ENCODE assay signal across 16 cellular contexts in genomic region chr17:67813803-67814180, GRCh38. TPM values are rescaled to one million over a fixed set of nuclear protein-coding genes. Genes with fewer than 3 reads are reported as not detected.
DNase-seq lines count a peak whose midpoint lies in the region; TF ChIP-seq lines count a peak whose summit lies in the region.
"Had no signal": no experiment of that assay in that cellular context is flagged by ENCODE, and none has a peak within 500 bp of the region (broad histone marks: within the 10 kb centered on the region; RNA-seq: fewer than 3 reads in every experiment).

No MANE protein-coding gene starts in this region.

- H3K18ac ChIP-seq in H9 (ENCODE audit: insufficient read length, low read depth, low read length) (no peak overlapping the region), mesenchymal stem cell (ENCODE audit: low read depth in 1 of 2, low read length in 2 of 2) (no peak overlapping the region), mesendoderm (ENCODE audit: low read length) (no peak overlapping the region)

- H2AK5ac ChIP-seq in H9 (ENCODE audit: insufficient read length, low read length) (no peak overlapping the region), mesenchymal stem cell (ENCODE audit: low read length, severe bottlenecking) (no peak overlapping the region), mesendoderm (ENCODE audit: low read length) (no peak overlapping the region)

- H3K79me2 ChIP-seq in H9 (ENCODE audit: insufficient read depth, low read length): no peaks in the 10 kb centered on the region
- no peaks in the 10 kb centered on the region for H3K79me2 ChIP-seq in OCI-LY7 (ENCODE audit: insufficient read depth, low read depth, low read length)
- H3K79me2 ChIP-seq in mesendoderm (ENCODE audit: control insufficient read depth, insufficient read depth, low read length): no peaks in the 10 kb centered on the region

- no peak overlapping the region for H3K4me3 ChIP-seq in BLaER1 treated with 17β-estradiol and CSF1 and Interleukin-3, amounts not matched to agents 10 nM and 100 nM
- H3K4me3 ChIP-seq in OCI-LY7 (ENCODE audit: low read depth, low read length, poor library complexity, severe bottlenecking) (peak overlapping the region; percentile 30), mesenchymal stem cell (ENCODE audit: insufficient read depth in 1 of 2, low read depth in 1 of 2, low read length in 2 of 2) (no peak overlapping the region), mesendoderm (ENCODE audit: low read length) (no peak overlapping the region)

- H4K5ac ChIP-seq in H9 (ENCODE audit: insufficient read length, low read depth, low read length): no peak overlapping the region
- no peak overlapping the region for H4K5ac ChIP-seq in mesendoderm (ENCODE audit: low read length)

- H3K9me3 Mint-ChIP-seq in H9: no peaks in the 10 kb centered on the region; a peak in 1 of 5 replicates

- H3K79me1 ChIP-seq in H9 (ENCODE audit: insufficient read depth, low read depth, low read length, poor library complexity, severe bottlenecking) (no peaks in the 10 kb centered on the region), mesenchymal stem cell (replicated peaks; ENCODE audit: low read length, poor library complexity, severe bottlenecking) (no peaks in the 10 kb centered on the region), mesendoderm (ENCODE audit: low read length) (no peaks in the 10 kb centered on the region)

- no peaks in the 10 kb centered on the region for H3K23me2 ChIP-seq in H9 (ENCODE audit: insufficient read length, low read depth, low read length, poor library complexity, severe bottlenecking)

- no peaks in the 10 kb centered on the region for H3K9me2 ChIP-seq in OCI-LY7 (ENCODE audit: insufficient read depth, low read length)

- H2AFZ ChIP-seq in H9 (ENCODE audit: low read length): no peak overlapping the region
- peak overlapping the region; percentile 5; the same call in 1 of the 2 replicates for H2AFZ ChIP-seq in OCI-LY7 (ENCODE audit: low read length)
- H2AFZ ChIP-seq in mesenchymal stem cell (ENCODE audit: low read depth, low read length): no peak overlapping the region

- H3K27ac ChIP-seq in BLaER1 treated with 17β-estradiol and CSF1 and Interleukin-3, amounts not matched to agents 10 nM and 100 nM: peak overlapping the region in 6 of 11 experiments; percentile 5 to 81 (median 74); a peak in 11 of 22 replicates
- no peak overlapping the region for H3K27ac ChIP-seq in H9 (ENCODE audit: insufficient read length, low read depth, low read length)
- peak overlapping the region; percentile 89 for H3K27ac ChIP-seq in OCI-LY7 (ENCODE audit: low read depth, low read length, poor library complexity, severe bottlenecking)
- H3K27ac ChIP-seq in mesenchymal stem cell (ENCODE audit: low read length, poor library complexity, severe bottlenecking): no peak overlapping the region
- no peak overlapping the region for H3K27ac ChIP-seq in mesendoderm (ENCODE audit: low read depth, low read length)

- no CpG with 5 or more reads among the region's 5 CpGs for WGBS in H9 (ENCODE audit: extremely low coverage, insufficient read length, low lambda C conversion rate)
- 84% methylated on average over 5 of the region's 5 CpGs for WGBS in mesenchymal stem cell
- WGBS in mesendoderm (ENCODE audit: extremely low coverage, insufficient coverage, low lambda C conversion rate): no CpG with 5 or more reads among the region's 5 CpGs

- no peak overlapping the region for H3K4me3 Mint-ChIP-seq in H9
- H3K4me3 Mint-ChIP-seq: CD14-positive monocyte had no signal

- H3K4me2 ChIP-seq in BLaER1 treated with 17β-estradiol and CSF1 and Interleukin-3, amounts not matched to agents 10 nM and 100 nM: peak overlapping the region; percentile 17 to 83 (median 67); a peak in 20 of 22 replicates
- H3K4me2 ChIP-seq in H9 (ENCODE audit: insufficient read depth, insufficient read length, low read length) (no peak overlapping the region), OCI-LY7 (ENCODE audit: low read length) (peak overlapping the region; percentile 62), mesenchymal stem cell (ENCODE audit: low read length, poor library complexity, severe bottlenecking) (no peak overlapping the region), mesendoderm (ENCODE audit: low read length) (no peak overlapping the region)

- no peaks in the 10 kb centered on the region for H3K27me3 ChIP-seq in BLaER1 treated with 17β-estradiol and CSF1 and Interleukin-3, amounts not matched to agents 10 nM and 100 nM
- H3K27me3 ChIP-seq in H9 (ENCODE audit: insufficient read depth, low read length): no peaks in the 10 kb centered on the region
- H3K27me3 ChIP-seq in mesenchymal stem cell (ENCODE audit: control insufficient read depth in 1 of 2, insufficient read depth in 1 of 2, low read length in 2 of 2): no peaks in the 10 kb centered on the region
- H3K27me3 ChIP-seq in mesendoderm (ENCODE audit: insufficient read depth, low read length, poor library complexity): no peaks in the 10 kb centered on the region

- no peak overlapping the region for H3K4ac ChIP-seq in H9 (ENCODE audit: low read depth, low read length)
- no peak overlapping the region for H3K4ac ChIP-seq in mesenchymal stem cell (ENCODE audit: low read depth in 1 of 2, low read length in 2 of 2)
- no peak overlapping the region for H3K4ac ChIP-seq in mesendoderm (ENCODE audit: low read depth, low read length)

- H4K8ac ChIP-seq in H9 (replicated peaks; ENCODE audit: insufficient read length, low read depth, low read length) (no peak overlapping the region), mesenchymal stem cell (ENCODE audit: low read length) (no peak overlapping the region), mesendoderm (ENCODE audit: low read depth, low read length) (no peak overlapping the region)

- no peak overlapping the region for H3K14ac ChIP-seq in H9 (ENCODE audit: insufficient read depth, low read length)
- no peak overlapping the region for H3K14ac ChIP-seq in mesenchymal stem cell (ENCODE audit: low read length in 2 of 2)

- H2BK5ac ChIP-seq in H9 (ENCODE audit: insufficient read length, low read length): no peak overlapping the region
- no peak overlapping the region for H2BK5ac ChIP-seq in mesenchymal stem cell (ENCODE audit: low read depth, low read length, poor library complexity, severe bottlenecking)
- H2BK5ac ChIP-seq in mesendoderm (ENCODE audit: low read length): no peak overlapping the region

- CTCF ChIA-PET in OCI-LY7 (lab: Charles Lee; ENCODE audit: unreplicated experiment): no interaction called here

- POLR2A ChIA-PET in OCI-LY7 (lab: Charles Lee): interaction anchor here (0.6 to 3.6 kb wide), 4 partner anchors 10 to 42 kb away, joined by 3 to 17 read pairs (median 4); partner anchors contain the start of gene BPTF

- H2BK20ac ChIP-seq in H9 (ENCODE audit: low read depth, low read length, poor library complexity, severe bottlenecking): no peak overlapping the region

- H3K27ac Mint-ChIP-seq in H9: peak overlapping the region in 2 of 3 experiments; percentile 45 to 82; a peak in 3 of 7 replicates

- DNase-seq in H9 (no peak), OCI-LY7 (ENCODE audit: low spot score) (peak; percentile 56), mesenchymal stem cell (no peak), SKM-1 treated with dmso at 0.1 percent for 144 hours (lab: John Stamatoyannopoulos, UW; ENCODE audit: unreplicated experiment) (no peak), mesendoderm (no peak), germinal center (ENCODE audit: low spot score) (no peak)
- DNase-seq in NK-92 treated with Interleukin-12 subunit alpha and Interleukin-12 subunit beta, amount 100 ng/mL, for 24 hours (lab: John Stamatoyannopoulos, UW): no peak
- DNase-seq: COR-L47, DMS153, Kasumi-1, MM.1S, NCI-H1105, NCI-H187, NCI-H345 had no signal

- H3K23ac ChIP-seq in H9 (ENCODE audit: insufficient read length, low read depth, low read length) (no peak overlapping the region), mesenchymal stem cell (ENCODE audit: low read length in 2 of 2) (no peak overlapping the region), mesendoderm (ENCODE audit: low read length) (no peak overlapping the region)

- no peak overlapping the region for H4K91ac ChIP-seq in H9 (ENCODE audit: insufficient read length, low read depth, low read length)
- H4K91ac ChIP-seq in mesenchymal stem cell (ENCODE audit: low read length): no peak overlapping the region

- intact Hi-C loops in OCI-LY7 (cut with micrococcal nuclease; ENCODE audit: unreplicated experiment): loop anchor here (1.0 kb wide), 1 partner anchor 12 kb away; the partner anchor contains the start of gene BPTF

- H3K4me1 ChIP-seq in BLaER1 treated with 17β-estradiol and CSF1 and Interleukin-3, amounts not matched to agents 10 nM and 100 nM: peaks cover 19 to 75% (median 68%) of the 10 kb centered on the region in 10 experiments
- no peaks in the 10 kb centered on the region for H3K4me1 ChIP-seq in H9 (ENCODE audit: insufficient read depth, low read length)
- H3K4me1 ChIP-seq in OCI-LY7 (ENCODE audit: insufficient read depth, low read length, poor library complexity, severe bottlenecking): peaks cover 80% of the 10 kb centered on the region
- H3K4me1 ChIP-seq in mesenchymal stem cell (ENCODE audit: control insufficient read depth, insufficient read depth, low read depth, low read length): peaks cover 2% of the 10 kb centered on the region
- H3K4me1 ChIP-seq in mesendoderm (ENCODE audit: control insufficient read depth, low read depth, low read length): no peaks in the 10 kb centered on the region

- TSS peak; percentile 99 for BruUV-seq in OCI-LY7 (replicated peaks; lab: Mats Ljungman, UMichigan)

- H3K56ac ChIP-seq in H9 (ENCODE audit: insufficient read length, low read depth, low read length) (no peak overlapping the region), mesendoderm (ENCODE audit: low read length) (no peak overlapping the region)

- no peaks in the 10 kb centered on the region; a peak in 1 of 7 replicates for H3K36me3 Mint-ChIP-seq in H9 (ENCODE audit: insufficient read depth in 1 of 3, low read depth in 3 of 3)
- H3K36me3 Mint-ChIP-seq: CD14-positive monocyte had no signal

- H3K9me3 ChIP-seq in BLaER1 treated with 17β-estradiol and CSF1 and Interleukin-3, amounts not matched to agents 10 nM and 100 nM (replicated peaks in 1 of 11): no peaks in the 10 kb centered on the region
- H3K9me3 ChIP-seq in H9 (ENCODE audit: control insufficient read depth, low read depth, low read length): no peaks in the 10 kb centered on the region
- no peaks in the 10 kb centered on the region; the same call in 1 of the 2 replicates for H3K9me3 ChIP-seq in OCI-LY7 (ENCODE audit: low read length)
- no peaks in the 10 kb centered on the region for H3K9me3 ChIP-seq in mesenchymal stem cell (ENCODE audit: control insufficient read depth, low read length)

- no peak overlapping the region for H2BK12ac ChIP-seq in H9 (ENCODE audit: insufficient read length, low read depth, low read length)
- H2BK12ac ChIP-seq in mesenchymal stem cell (ENCODE audit: low read length in 2 of 2): no peak overlapping the region

- no peaks in the 10 kb centered on the region for H4K20me1 ChIP-seq in BLaER1 treated with 17β-estradiol and CSF1 and Interleukin-3, amounts not matched to agents 10 nM and 100 nM
- no peaks in the 10 kb centered on the region for H4K20me1 ChIP-seq in H9 (ENCODE audit: control insufficient read depth, insufficient read depth, insufficient read length)
- no peaks in the 10 kb centered on the region for H4K20me1 ChIP-seq in OCI-LY7 (ENCODE audit: insufficient read depth, low read length)

- peaks cover 0 to 7% of the 10 kb centered on the region in 2 experiments; a peak in 2 of 4 replicates for H3K4me1 Mint-ChIP-seq in H9

- no peak overlapping the region for H3T11ph ChIP-seq in H9 (ENCODE audit: low read length)

- H3K9ac ChIP-seq in BLaER1 treated with 17β-estradiol and CSF1 and Interleukin-3, amounts not matched to agents 10 nM and 100 nM: peak overlapping the region in 4 of 11 experiments; percentile 45 to 74 (median 64); a peak in 7 of 22 replicates
- H3K9ac ChIP-seq in H9 (ENCODE audit: extremely low read depth, insufficient read length, low read length) (no peak overlapping the region), mesenchymal stem cell (ENCODE audit: low read length) (peak overlapping the region; percentile 39), mesendoderm (ENCODE audit: low read length) (no peak overlapping the region)

- H2BK120ac ChIP-seq in H9 (ENCODE audit: low read depth, low read length, poor library complexity, severe bottlenecking) (no peak overlapping the region), mesenchymal stem cell (ENCODE audit: low read depth, low read length) (no peak overlapping the region), mesendoderm (ENCODE audit: low read depth, low read length) (no peak overlapping the region)

- H3K27me3 Mint-ChIP-seq in H9 (ENCODE audit: low read depth): peaks cover 2% of the 10 kb centered on the region

- no peaks in the 10 kb centered on the region for H3K36me3 ChIP-seq in BLaER1 treated with 17β-estradiol and CSF1 and Interleukin-3, amounts not matched to agents 10 nM and 100 nM
- H3K36me3 ChIP-seq in OCI-LY7 (ENCODE audit: insufficient read depth, low read length): no peaks in the 10 kb centered on the region
- no peaks in the 10 kb centered on the region for H3K36me3 ChIP-seq in mesenchymal stem cell (ENCODE audit: control insufficient read depth in 1 of 2, insufficient read depth in 2 of 2, low read depth in 1 of 2, low read length in 2 of 2)
- H3K36me3 ChIP-seq in mesendoderm (ENCODE audit: control insufficient read depth, insufficient read depth, low read length): no peaks in the 10 kb centered on the region

- no peak overlapping the region for H2BK15ac ChIP-seq in H9 (ENCODE audit: low read depth, low read length)
- no peak overlapping the region for H2BK15ac ChIP-seq in mesenchymal stem cell (ENCODE audit: low read depth, poor library complexity, severe bottlenecking)
- H2BK15ac ChIP-seq in mesendoderm (replicated peaks; ENCODE audit: low read depth): no peak overlapping the region

- TF ChIP-seq CTCF in H9 (conservative IDR thresholded peaks at IDR 0.05) (no peak), OCI-LY7 (conservative IDR thresholded peaks at IDR 0.05; ENCODE audit: low read length) (no peak)

RNA-seq across cellular contexts. Expression of gene BPTF, which starts 11.5 kb away (rescaled TPM):
- total RNA-seq in H9 (2021) (201 and 203 TPM in 2 replicates), OCI-LY7 (2022) (211 and 212 TPM in 2 replicates)
- total RNA-seq in OCI-LY7 (2014; rRNA removed; shearing (Covaris generic)): 86.1 and 104 TPM in 2 replicates
- polyA plus RNA-seq in mesenchymal stem cell (2013, experiment 1 of 2): 46.3 TPM
- 45.1 TPM for polyA plus RNA-seq in mesenchymal stem cell (2013, experiment 2 of 2)
- polyA plus RNA-seq in mesendoderm (2013, experiment 1 of 2): 94.5 TPM
- 93.8 TPM for polyA plus RNA-seq in mesendoderm (2013, experiment 2 of 2)

Comparison
In these comparisons a context has a peak if more than half of its experiments do, and no peak if none do; other contexts are left out.
1. H3K27ac ChIP-seq: peak in BLaER1 treated with 17β-estradiol and CSF1 and Interleukin-3, amounts not matched to agents 10 nM and 100 nM (6 of 11) and OCI-LY7 (single experiment); none in H9 (single experiment), mesenchymal stem cell (single experiment) and mesendoderm (single experiment).
2. H3K4me2 ChIP-seq: peak in BLaER1 treated with 17β-estradiol and CSF1 and Interleukin-3, amounts not matched to agents 10 nM and 100 nM (11 of 11) and OCI-LY7 (single experiment); none in H9 (single experiment), mesenchymal stem cell (single experiment) and mesendoderm (single experiment).